14 cellular contexts compared by ENCODE assay signal in the genomic region with DNA sequence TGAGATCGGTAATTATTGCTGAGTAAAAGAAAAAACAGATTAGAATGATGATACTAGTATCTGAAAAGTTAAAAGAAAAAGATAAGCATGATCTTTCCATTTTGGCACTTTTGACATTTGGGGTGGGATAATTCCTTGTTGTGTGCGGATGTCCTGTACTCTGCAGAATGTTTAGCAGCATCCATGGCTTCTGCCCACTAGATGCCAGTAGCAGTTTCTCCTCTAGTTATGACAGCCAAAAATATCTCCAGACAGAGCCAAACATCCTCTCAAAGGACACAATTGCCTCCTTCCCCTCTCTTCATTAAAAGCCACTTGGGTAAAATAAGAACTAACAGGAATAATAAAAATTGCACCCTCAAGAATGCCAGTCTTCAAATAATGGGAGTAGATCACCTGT.
"Had no signal": no experiment of that assay in that cellular context is flagged by ENCODE, and none has a peak within 500 bp of the region (broad histone marks: within the 10 kb centered on the region; RNA-seq: fewer than 3 reads in every experiment).

No MANE protein-coding gene starts in this region.

- H3K9me3 ChIP-seq: ascending aorta, esophagus squamous epithelium, ovary, psoas muscle, tibial artery had no signal

- H3K4me3 ChIP-seq: ascending aorta, esophagus squamous epithelium, ovary, psoas muscle, tibial artery had no signal

- H3K4me1 ChIP-seq: ascending aorta, esophagus squamous epithelium, psoas muscle, tibial artery had no signal

- H3K27me3 ChIP-seq: ascending aorta, esophagus squamous epithelium, ovary, tibial artery had no signal

- DNase-seq: activated CD4-positive, alpha-beta T cell treated with anti-CD3 and anti-CD28 coated beads, Interleukin-2, amount 50 U/mL, for 4 hours; activated CD4-positive, CD25-positive, alpha-beta regulatory T cell treated with anti-CD3 and anti-CD28 coated beads, Interleukin-2, amount 50 U/mL, for 72 hours; activated gamma-delta T cell; effector CD8-positive, alpha-beta T cell; esophagus squamous epithelium; immature natural killer cell; naive thymus-derived CD8-positive, alpha-beta T cell; ovary; psoas muscle; right cardiac atrium; stimulated activated naive CD8-positive, alpha-beta T cell treated with anti-CD3 and anti-CD28 coated beads, Interleukin-15, Interleukin-2, amounts not matched to agents 100 U/mL and 50 U/mL, for 24 hours; substantia nigra; tibial artery had no signal

- H3K36me3 ChIP-seq: ascending aorta, esophagus squamous epithelium, ovary, tibial artery had no signal

- H3K27ac ChIP-seq: ascending aorta, esophagus squamous epithelium, ovary, psoas muscle, tibial artery had no signal

- ATAC-seq: naive thymus-derived CD8-positive, alpha-beta T cell; psoas muscle; right cardiac atrium; stimulated activated naive CD8-positive, alpha-beta T cell treated with anti-CD3 and anti-CD28 coated beads, Interleukin-15, Interleukin-2, amounts not matched to agents 100 U/mL and 50 U/mL, for 24 hours had no signal
